ENCODE assay signal across 9 cellular contexts in genomic region chr12:56193025-56193578, GRCh38. TPM values are rescaled to one million over a fixed set of nuclear protein-coding genes. Genes with fewer than 3 reads are reported as not detected.
DNase-seq lines count a peak whose midpoint lies in the region; ATAC-seq and TF ChIP-seq lines count a peak whose summit lies in the region.
"Had no signal": no experiment of that assay in that cellular context is flagged by ENCODE, and none has a peak within 500 bp of the region (broad histone marks: within the 10 kb centered on the region; RNA-seq: fewer than 3 reads in every experiment).

No MANE protein-coding gene starts in this region.

- intact Hi-C loops in Right ventricle myocardium superior (cut with DNase I), result loop anchor here (5.0 kb wide), 1 partner anchor 274 kb away; the partner anchor contains the start of gene SPRYD4

- H3K27me3 ChIP-seq in cardiac muscle cell (no peaks in the 10 kb centered on the region), skeletal muscle satellite cell (ENCODE audit: control insufficient read depth, insufficient read depth, low read length) (no peaks in the 10 kb centered on the region)

- peaks cover 8% of the 10 kb centered on the region for H3K4me1 ChIP-seq in cardiac muscle cell (ENCODE audit: low read depth)
- peaks cover 9% of the 10 kb centered on the region for H3K4me1 ChIP-seq in skeletal muscle satellite cell (ENCODE audit: control insufficient read depth, insufficient read depth, low read length)

- no peak overlapping the region for H3K4me2 ChIP-seq in skeletal muscle satellite cell (ENCODE audit: low read length)

- peak overlapping the region; percentile 9 for H3K9ac ChIP-seq in skeletal muscle satellite cell (ENCODE audit: low read depth, low read length)

- H3K9me3 ChIP-seq in cardiac muscle cell (ENCODE audit: low read depth) (no peaks in the 10 kb centered on the region), skeletal muscle satellite cell (replicated peaks; ENCODE audit: low read length) (no peaks in the 10 kb centered on the region)

- peak overlapping the region; percentile 25 for H3K27ac ChIP-seq in cardiac muscle cell

- ATAC-seq in Right ventricle myocardium superior (ENCODE audit: poor library complexity) (no peak), HG02970 (IDR thresholded peaks at IDR 0.05; ENCODE audit: low FRiP score, unreplicated experiment) (no peak)

- TF ChIP-seq CTCF in cardiac muscle cell (IDR thresholded peaks at IDR 0.05; ENCODE audit: low read depth, low read length), result peak; percentile 73

- H3K4me3 ChIP-seq in cardiac muscle cell (no peak overlapping the region), skeletal muscle satellite cell (ENCODE audit: low read length) (no peak overlapping the region)

- H3K36me3 ChIP-seq in cardiac muscle cell (no peaks in the 10 kb centered on the region), skeletal muscle satellite cell (ENCODE audit: insufficient read depth, low read length) (no peaks in the 10 kb centered on the region)

- DNase-seq in cardiac muscle cell (ENCODE audit: low read depth in 1 of 2, low spot score in 1 of 2), result peak; percentile 90 to 92
- no peak for DNase-seq in Right ventricle myocardium superior
- DNase-seq in NCI-H1694 treated with DMSO at 0.1 percent for 48 hours (lab: John Stamatoyannopoulos, UW), result peak; percentile 80
- DNase-seq in T-helper 1 cell, result peak; percentile 34 to 78 (median 68)
- DNase-seq in amniotic stem cell (lab: John Stamatoyannopoulos, UW), result peak; percentile 84
- DNase-seq in hippocampal formation (lab: John Stamatoyannopoulos, UW), result peak; percentile 32 to 74

RNA-seq across cellular contexts. Expression of gene SMARCC2, which starts 3.8 kb away (rescaled TPM):
- 69.7 and 94.2 TPM in 2 replicates for total RNA-seq in cardiac muscle cell
- 79.6 and 104 TPM in 2 replicates for polyA plus RNA-seq in cardiac muscle cell
- total RNA-seq in Right ventricle myocardium superior, result 63.4 TPM
- 24.9 and 27.1 TPM in 2 replicates for total RNA-seq in skeletal muscle satellite cell (2012; rRNA removed)

RNA-seq across cellular contexts. Expression of gene RNF41, which starts 28.6 kb away (rescaled TPM):
- total RNA-seq in cardiac muscle cell (37.2 and 55.7 TPM in 2 replicates), Right ventricle myocardium superior (48.1 TPM)
- 17.3 and 21.1 TPM in 2 replicates for polyA plus RNA-seq in cardiac muscle cell
- 55.0 and 59.4 TPM in 2 replicates for total RNA-seq in skeletal muscle satellite cell (2012; rRNA removed)

RNA-seq across cellular contexts. Expression of gene NABP2, which starts 31.0 kb away (rescaled TPM):
- total RNA-seq in cardiac muscle cell, result 14.8 and 32.0 TPM in 2 replicates
- 6.8 and 10.7 TPM in 2 replicates for polyA plus RNA-seq in cardiac muscle cell
- total RNA-seq in Right ventricle myocardium superior, result 18.8 TPM
- total RNA-seq in skeletal muscle satellite cell (2012; rRNA removed), result 25.3 and 29.7 TPM in 2 replicates

RNA-seq across cellular contexts. Expression of gene MYL6, which starts 34.9 kb away (rescaled TPM):
- total RNA-seq in cardiac muscle cell, result 2,618 and 4,325 TPM in 2 replicates
- polyA plus RNA-seq in cardiac muscle cell, result 3,866 and 6,680 TPM in 2 replicates
- total RNA-seq in Right ventricle myocardium superior, result 513 TPM
- 1,015 and 1,106 TPM in 2 replicates for total RNA-seq in skeletal muscle satellite cell (2012; rRNA removed)

RNA-seq across cellular contexts. Expression of gene SLC39A5, which starts 36.7 kb away (rescaled TPM):
- total RNA-seq in cardiac muscle cell (0.67 TPM in 1 of 2 replicates, not detected in the other), Right ventricle myocardium superior (not detected)
- polyA plus RNA-seq in cardiac muscle cell, result 1.0 TPM in 1 of 2 replicates, not detected in the other
- not detected in 2 replicates for total RNA-seq in skeletal muscle satellite cell (2012; rRNA removed)
- total RNA-seq: subcutaneous adipose tissue had no signal
